Comparison of ENCODE assay signal across 22 cellular contexts in genomic region chr19:38571682-38572081, GRCh38.
"Had no signal": no experiment of that assay in that cellular context is flagged by ENCODE, and none has a peak within 500 bp of the region (broad histone marks: within the 10 kb centered on the region; RNA-seq: fewer than 3 reads in every experiment).

No MANE protein-coding gene starts in this region.

- H3K4me3 ChIP-seq: dorsolateral prefrontal cortex, hepatocyte, lung, psoas muscle, testis, tibial nerve, upper lobe of right lung had no signal

- DNase-seq: cortex of kidney; dorsolateral prefrontal cortex; effector CD8-positive, alpha-beta T cell; foreskin melanocyte; head of caudate nucleus; left colon; left ventricle myocardium superior; mesendoderm; naive B cell; psoas muscle; retina; stimulated activated CD4-positive, alpha-beta T cell treated with anti-CD3 and anti-CD28 coated beads, Interleukin-2, amount 100 ng/mL, for 24 hours; stimulated activated CD4-positive, alpha-beta T cell treated with anti-CD3 and anti-CD28 coated beads, Interleukin-4, amount 100 ng/mL, for 4 hours; stimulated activated naive B cell treated with anti-CD40 and anti-IgM and Interleukin-4, amounts not matched to agents 10 μg/mL and 1 μg/mL and 100 μg/mL, for 72 hours; stimulated activated naive CD8-positive, alpha-beta T cell treated with anti-CD3 and anti-CD28 coated beads, Interleukin-15, amount 100 ng/mL, for 72 hours; testis; upper lobe of right lung had no signal

- H3K4me2 ChIP-seq: hepatocyte had no signal

- H3K27ac Mint-ChIP-seq: nephron; stimulated activated naive B cell treated with anti-CD40 and anti-IgM and Interleukin-4, amounts not matched to agents 10 μg/mL and 1 μg/mL and 100 μg/mL, for 72 hours; stimulated activated naive CD8-positive, alpha-beta T cell treated with anti-CD3 and anti-CD28 coated beads, Interleukin-15, amount 100 ng/mL, for 72 hours had no signal

- ATAC-seq: left colon; left ventricle myocardium superior; sciatic nerve; stimulated activated naive B cell treated with anti-CD40 and anti-IgM and Interleukin-4, amounts not matched to agents 10 μg/mL and 1 μg/mL and 100 μg/mL, for 72 hours; stimulated activated naive CD8-positive, alpha-beta T cell treated with anti-CD3 and anti-CD28 coated beads, Interleukin-15, amount 100 ng/mL, for 72 hours had no signal

- H3K4me3 Mint-ChIP-seq: naive B cell; nephron; stimulated activated naive B cell treated with anti-CD40 and anti-IgM and Interleukin-4, amounts not matched to agents 10 μg/mL and 1 μg/mL and 100 μg/mL, for 72 hours; stimulated activated naive CD8-positive, alpha-beta T cell treated with anti-CD3 and anti-CD28 coated beads, Interleukin-15, amount 100 ng/mL, for 72 hours had no signal

- H3K79me2 ChIP-seq: hepatocyte had no signal

- H3K36me3 Mint-ChIP-seq: naive B cell; stimulated activated naive B cell treated with anti-CD40 and anti-IgM and Interleukin-4, amounts not matched to agents 10 μg/mL and 1 μg/mL and 100 μg/mL, for 72 hours had no signal

- H3K9me3 Mint-ChIP-seq: naive B cell; nephron; stimulated activated naive B cell treated with anti-CD40 and anti-IgM and Interleukin-4, amounts not matched to agents 10 μg/mL and 1 μg/mL and 100 μg/mL, for 72 hours; stimulated activated naive CD8-positive, alpha-beta T cell treated with anti-CD3 and anti-CD28 coated beads, Interleukin-15, amount 100 ng/mL, for 72 hours had no signal

- H3K9me3 ChIP-seq: psoas muscle, testis, tibial nerve, upper lobe of right lung had no signal

- H2AFZ ChIP-seq: hepatocyte had no signal

- H3K4me1 Mint-ChIP-seq: nephron; stimulated activated naive B cell treated with anti-CD40 and anti-IgM and Interleukin-4, amounts not matched to agents 10 μg/mL and 1 μg/mL and 100 μg/mL, for 72 hours; stimulated activated naive CD8-positive, alpha-beta T cell treated with anti-CD3 and anti-CD28 coated beads, Interleukin-15, amount 100 ng/mL, for 72 hours had no signal

- H3K36me3 ChIP-seq: upper lobe of right lung had no signal

- H3K27ac ChIP-seq: dorsolateral prefrontal cortex, hepatocyte, psoas muscle, testis, tibial nerve, upper lobe of right lung had no signal

- H3K4me1 ChIP-seq: psoas muscle, testis, tibial nerve, upper lobe of right lung had no signal

- H3K27me3 ChIP-seq: dorsolateral prefrontal cortex, hepatocyte, testis, tibial nerve, upper lobe of right lung had no signal
